8 cellular contexts compared by ENCODE assay signal in genomic region chr11:64448599-64449380, GRCh38.
DNase-seq lines count a peak whose midpoint lies in the region; ATAC-seq and TF ChIP-seq lines count a peak whose summit lies in the region.

No MANE protein-coding gene starts in this region.

- CTCF ChIA-PET in activated B cell treated with CpG ODN at 0.5 μM for 24 hours (lab: Charles Lee): interaction anchor here (0.8 to 3.4 kb wide), 25 partner anchors 9 to 322 kb away, joined by 3 to 39 read pairs (median 3); partner anchors contain the start of genes FERMT3, PRDX5 and TRMT112

- no peak for TF ChIP-seq CTCF in activated B cell treated with CpG ODN at 0.5 μM for 24 hours (IDR thresholded peaks at IDR 0.05)
- peak; percentile 89 for TF ChIP-seq CTCF in cardiac fibroblast (IDR thresholded peaks at IDR 0.05; ENCODE audit: low read depth, low read length)

- H3K4me1 ChIP-seq in GM23248 (ENCODE audit: insufficient read depth): no peaks in the 10 kb centered on the region

- intact Hi-C loops in activated B cell treated with CpG ODN at 0.5 μM for 24 hours (cut with micrococcal nuclease): loop anchor here (1.0 to 5.0 kb wide), 6 partner anchors 91 to 396 kb away; partner anchors contain the start of genes CDC42BPG, NRXN2, RPS6KA4 and TRMT112

- H3K27ac ChIP-seq in GM23248: no peak overlapping the region

- H4K20me1 ChIP-seq in GM23248 (ENCODE audit: insufficient read depth): no peaks in the 10 kb centered on the region

- 0 to 2% methylated on average over 30 to 37 of the region's 37 CpGs for WGBS in GM23248 (ENCODE audit: low coverage in 1 of 2, low lambda C conversion rate in 2 of 2, missing lambda C conversion rate in 2 of 2), 2 experiments

- H3K36me3 Mint-ChIP-seq in activated B cell treated with CpG ODN at 0.5 μM for 24 hours (ENCODE audit: low read depth): no peaks in the 10 kb centered on the region

- no peak overlapping the region for H3K9ac ChIP-seq in GM23248

- DNase-seq in Ammon's horn (ENCODE audit: low spot score) (peak; percentile 86), GM23248 (peak; percentile 83), NCI-H2196 (lab: John Stamatoyannopoulos, UW; ENCODE audit: unreplicated experiment) (peak; percentile 83), activated B cell treated with CpG ODN at 0.5 μM for 24 hours (peak; percentile 71), cardiac fibroblast (ENCODE audit: low read depth in 2 of 2) (peak; percentile 69 to 74), inferior parietal cortex (ENCODE audit: extremely low spot score) (peak; percentile 73), smooth muscle cell of the brain vasculature (ENCODE audit: low read depth, low spot score) (peak; percentile 26)

- H3K9me2 ChIP-seq in GM23248 (ENCODE audit: insufficient read depth): no peaks in the 10 kb centered on the region

- no peaks in the 10 kb centered on the region for H3K36me3 ChIP-seq in GM23248 (ENCODE audit: low read depth)

- H3K4me1 Mint-ChIP-seq in activated B cell treated with CpG ODN at 0.5 μM for 24 hours: peaks cover 35% of the 10 kb centered on the region

- H3K4me3 ChIP-seq in GM23248 (peak overlapping the region; percentile 50; the same call in 1 of the 2 replicates), cardiac fibroblast (replicated peaks in 1 of 2; ENCODE audit: low read depth in 2 of 2, low read length in 2 of 2) (peak overlapping the region in 1 of 2 donors; percentile 9)

- ATAC-seq in activated B cell treated with CpG ODN at 0.5 μM for 24 hours (ENCODE audit: low read depth): peak; percentile 59
- ATAC-seq in GM21786 (IDR thresholded peaks at IDR 0.05; ENCODE audit: unreplicated experiment): no peak

- peak overlapping the region; percentile 87 for H3K4me3 Mint-ChIP-seq in activated B cell treated with CpG ODN at 0.5 μM for 24 hours

- H3K9me3 Mint-ChIP-seq in activated B cell treated with CpG ODN at 0.5 μM for 24 hours: no peaks in the 10 kb centered on the region

- peak overlapping the region; percentile 51; the same call in 1 of the 2 replicates for H2AFZ ChIP-seq in GM23248

- H3K4me2 ChIP-seq in GM23248 (ENCODE audit: unreplicated experiment): peak overlapping the region; percentile 72

- peaks cover 22% of the 10 kb centered on the region for H3K27me3 ChIP-seq in GM23248 (replicated peaks; ENCODE audit: insufficient read depth)

- peak overlapping the region; percentile 73 for H3K27ac Mint-ChIP-seq in activated B cell treated with CpG ODN at 0.5 μM for 24 hours

- H3K27me3 Mint-ChIP-seq in activated B cell treated with CpG ODN at 0.5 μM for 24 hours: peaks cover 2% of the 10 kb centered on the region

- no peaks in the 10 kb centered on the region for H3K9me3 ChIP-seq in GM23248 (ENCODE audit: low read depth)

- H3K79me2 ChIP-seq in GM23248 (ENCODE audit: insufficient read depth): no peaks in the 10 kb centered on the region

- POLR2A ChIA-PET in activated B cell treated with CpG ODN at 0.5 μM for 24 hours (lab: Charles Lee): interaction anchor here (0.5 to 2.7 kb wide), 6 partner anchors 10 to 1626 kb away, joined by 3 to 13 read pairs (median 3); partner anchors contain the start of genes PRDX5 and TRMT112

- in situ Hi-C loops in GM23248 (cut with MboI): no loop called here

- H3F3A ChIP-seq in GM23248 (ENCODE audit: insufficient read depth): no peaks in the 10 kb centered on the region

Comparison
In these comparisons a context has a peak if more than half of its experiments do, and no peak if none do; other contexts are left out.
1. DNase-seq: peak in every context shown above with its lines; median percentile 86 in Ammon's horn; 83 in GM23248; 83 in NCI-H2196; 73 in inferior parietal cortex; 72 in cardiac fibroblast; 71 in activated B cell treated with CpG ODN at 0.5 μM for 24 hours; 26 in smooth muscle cell of the brain vasculature.